Comparison of ENCODE assay signal across 8 cellular contexts in genomic region chrX:119468930-119469635, GRCh38. TPM values are rescaled to one million over a fixed set of nuclear protein-coding genes. Genes with fewer than 3 reads are reported as not detected.
DNase-seq lines count a peak whose midpoint lies in the region; ATAC-seq and TF ChIP-seq lines count a peak whose summit lies in the region.

No MANE protein-coding gene starts in this region.

- H3K27ac ChIP-seq in AG04450 (ENCODE audit: low read depth, low read length) (peak overlapping the region; percentile 47), layer of hippocampus (ENCODE audit: low read depth, low read length) (peak overlapping the region; percentile 87)

- H3K4me3 ChIP-seq in AG04450 (ENCODE audit: low read depth, low read length): peak overlapping the region; percentile 79

- DNase-seq in AG04450 (ENCODE audit: low read depth, low spot score) (no peak), NCI-H2227 (lab: John Stamatoyannopoulos, UW; ENCODE audit: unreplicated experiment) (peak; percentile 96), cerebellar cortex (ENCODE audit: low spot score) (peak; percentile 77)
- DNase-seq in activated CD4-positive, CD25-positive, alpha-beta regulatory T cell treated with anti-CD3 and anti-CD28 coated beads, Interleukin-2, amount 50 U/mL, for 72 hours: peak; percentile 87
- peak; percentile 68 to 80 (median 74) for DNase-seq in stimulated activated CD4-positive, alpha-beta T cell treated with anti-CD3 and anti-CD28 coated beads, Interleukin-1b, Interleukin-23, amount 100 ng/mL, for 24 hours (ENCODE audit: low read depth in 4 of 4, low spot score in 1 of 4)

- ATAC-seq in GM18867 (IDR thresholded peaks at IDR 0.05; ENCODE audit: unreplicated experiment) (peak; percentile 62), HG03103 (IDR thresholded peaks at IDR 0.05; ENCODE audit: low read depth, unreplicated experiment) (peak; percentile 71)

- POLR2A ChIA-PET in AG04450 (lab: Yijun Ruan, JAX): no interaction called here

- CTCF ChIA-PET in AG04450 (lab: Charles Lee): interaction anchor here (0.6 to 2.6 kb wide), 13 partner anchors 9 to 308 kb away, joined by 3 to 20 read pairs (median 4); partner anchors contain the start of gene UBE2A

- no peaks in the 10 kb centered on the region; the same call in 1 of the 2 replicates for H3K9me3 ChIP-seq in AG04450 (ENCODE audit: control insufficient read depth, insufficient read depth, low read length)

- H3K27me3 ChIP-seq in AG04450 (ENCODE audit: control insufficient read depth, insufficient read depth, low read length): no peaks in the 10 kb centered on the region
- no peaks in the 10 kb centered on the region for H3K27me3 ChIP-seq in layer of hippocampus (ENCODE audit: control insufficient read depth, insufficient read depth, low read length)

- peak; percentile 50 for TF ChIP-seq CTCF in AG04450 (IDR thresholded peaks at IDR 0.05; ENCODE audit: low read depth, low read length)

RNA-seq across cellular contexts. Expression of gene SLC25A5, which starts 0.8 kb away (rescaled TPM):
- polyA plus RNA-seq in AG04450 (2011; rRNA removed): 227 and 233 TPM in 2 replicates
- polyA minus RNA-seq in AG04450 (2011; rRNA and poly(A)+ RNA removed): 235 and 267 TPM in 2 replicates
